1 cellular context compared by ENCODE assay signal in genomic region chr12:332581-333205, GRCh38.
TF ChIP-seq lines count a peak whose summit lies in the region.

No MANE protein-coding gene starts in this region.

TF ChIP-seq in A549, 52 proteins besides CTCF, POLR2A, EP300 and RAD21:
- TF ChIP-seq FOSL2 (IDR thresholded peaks at IDR 0.05) = no peak
- TF ChIP-seq FOSL2 (CRISPR knock-in tag; IDR thresholded peaks at IDR 0.05) = peak; percentile 17; the same call in 1 of the 2 replicates
- no peak for TF ChIP-seq CBX8 (IDR thresholded peaks at IDR 0.05)
